Comparison of ENCODE assay signal across 19 cellular contexts in the genomic region with DNA sequence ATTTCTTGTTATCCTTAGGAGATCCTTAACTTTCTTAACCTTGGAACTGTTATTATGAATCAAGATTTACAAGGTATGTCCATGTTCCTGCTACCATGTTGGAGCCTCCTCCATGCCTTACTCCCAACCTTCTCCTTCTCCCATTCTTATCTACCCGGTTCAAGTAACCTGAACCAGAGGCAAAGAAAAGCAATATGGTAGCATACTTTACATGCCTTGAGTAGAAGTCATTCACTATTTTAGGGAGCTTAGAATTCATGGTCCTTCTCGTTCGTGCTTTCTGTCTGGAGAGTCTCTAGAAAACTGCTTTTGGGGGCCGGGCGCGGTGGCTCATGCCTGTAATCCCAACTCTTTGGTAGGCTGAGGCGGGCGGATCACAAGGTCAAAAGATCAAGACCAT.
"Had no signal": no experiment of that assay in that cellular context is flagged by ENCODE, and none has a peak within 500 bp of the region (broad histone marks: within the 10 kb centered on the region; RNA-seq: fewer than 3 reads in every experiment).

No MANE protein-coding gene starts in this region.

- H3K4me3 Mint-ChIP-seq: activated CD8-positive, alpha-beta T cell treated with anti-CD3 and anti-CD28 coated beads, Interleukin-2, amount 10 ng/mL, durations not matched to agents 7 days and 5 days; activated naive CD8-positive, alpha-beta T cell; memory B cell had no signal

- H3K4me3 ChIP-seq: adrenal gland, ascending aorta, coronary artery, esophagus squamous epithelium, gastroesophageal sphincter, heart left ventricle, upper lobe of left lung had no signal

- FAIRE-seq: bronchial epithelial cell, islet of Langerhans had no signal

- H3K27ac ChIP-seq: adrenal gland, ascending aorta, coronary artery, esophagus squamous epithelium, gastroesophageal sphincter, heart left ventricle, upper lobe of left lung had no signal

- H3K4me1 ChIP-seq: ascending aorta had no signal

- H3K27me3 Mint-ChIP-seq: activated naive CD8-positive, alpha-beta T cell had no signal

- H3K36me3 Mint-ChIP-seq: memory B cell had no signal

- H3K27me3 ChIP-seq: adrenal gland, ascending aorta, esophagus squamous epithelium, gastroesophageal sphincter, heart left ventricle, upper lobe of left lung had no signal

- H3K36me3 ChIP-seq: adrenal gland, ascending aorta, esophagus squamous epithelium, gastroesophageal sphincter, heart left ventricle, upper lobe of left lung had no signal

- DNase-seq: activated CD4-positive, alpha-beta T cell treated with anti-CD3 and anti-CD28 coated beads, Interleukin-2, amount 50 U/mL, for 1 hour; activated CD8-positive, alpha-beta T cell treated with anti-CD3 and anti-CD28 coated beads, Interleukin-2, amount 10 ng/mL, durations not matched to agents 7 days and 5 days; adrenal gland; esophagus squamous epithelium; heart left ventricle; left cardiac atrium; stimulated activated CD4-positive, alpha-beta T cell treated with anti-CD3 and anti-CD28 coated beads, Interleukin-4, amount 100 ng/mL, for 4 hours; stimulated activated naive CD8-positive, alpha-beta T cell treated with anti-CD3 and anti-CD28 coated beads, Interleukin-15, Interleukin-2, amounts not matched to agents 100 U/mL and 50 U/mL, for 24 hours; SW 1271; T-helper 2 cell; upper lobe of left lung had no signal

- H3K9me3 ChIP-seq: adrenal gland, ascending aorta, esophagus squamous epithelium, gastroesophageal sphincter, upper lobe of left lung had no signal

- ATAC-seq: activated CD4-positive, CD25-positive, alpha-beta regulatory T cell treated with anti-CD3 and anti-CD28 coated beads, Interleukin-2, amount 50 U/mL, for 24 hours; activated CD8-positive, alpha-beta T cell treated with anti-CD3 and anti-CD28 coated beads, Interleukin-2, amount 10 ng/mL, durations not matched to agents 7 days and 5 days; gastroesophageal sphincter; heart left ventricle; left cardiac atrium; stimulated activated naive CD8-positive, alpha-beta T cell treated with anti-CD3 and anti-CD28 coated beads, Interleukin-15, Interleukin-2, amounts not matched to agents 100 U/mL and 50 U/mL, for 24 hours had no signal

- H3K27ac Mint-ChIP-seq: activated CD8-positive, alpha-beta T cell treated with anti-CD3 and anti-CD28 coated beads, Interleukin-2, amount 10 ng/mL, durations not matched to agents 7 days and 5 days; activated naive CD8-positive, alpha-beta T cell; memory B cell had no signal
